In the genomic region with DNA sequence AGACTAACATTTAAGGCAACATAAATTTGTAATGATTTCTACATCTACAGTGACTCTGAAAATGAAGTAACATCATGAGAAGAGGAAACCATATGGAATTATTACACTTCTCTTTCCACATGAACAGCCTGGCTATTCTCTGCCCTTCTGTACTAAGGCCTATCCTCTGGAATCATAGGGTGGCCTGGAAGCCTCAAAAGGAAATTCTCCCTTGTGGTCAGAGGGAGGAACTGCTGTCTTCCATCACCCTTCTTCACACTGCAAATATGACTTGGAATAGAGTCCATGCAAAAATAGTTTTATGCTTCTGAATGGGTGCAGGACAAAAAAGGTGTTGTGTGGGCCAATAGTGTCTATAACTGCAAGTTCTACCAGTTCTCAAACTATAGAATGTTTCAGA, we compare ENCODE assay signal across 8 cellular contexts. TPM values are rescaled to one million over a fixed set of nuclear protein-coding genes. Genes with fewer than 3 reads are reported as not detected.
DNase-seq lines count a peak whose midpoint lies in the region; ATAC-seq and TF ChIP-seq lines count a peak whose summit lies in the region.

No MANE protein-coding gene starts in this region.

- DNase-seq in cardiac muscle cell (ENCODE audit: low read depth in 1 of 2, low spot score in 1 of 2) (peak; percentile 20 to 58), Right ventricle myocardium superior (no peak), NCI-H446 treated with DMSO at 0.1 percent for 48 hours (lab: John Stamatoyannopoulos, UW) (peak; percentile 17), fibroblast of gingiva (ENCODE audit: low read depth) (peak; percentile 35), upper lobe of right lung (no peak), superior temporal gyrus (ENCODE audit: extremely low spot score) (no peak), immature natural killer cell (no peak)
- no peak for DNase-seq in naive thymus-derived CD4-positive, alpha-beta T cell

- peaks cover 0 to 6% (median 0%) of the 10 kb centered on the region in 5 donors for H3K36me3 Mint-ChIP-seq in naive thymus-derived CD4-positive, alpha-beta T cell
- no peaks in the 10 kb centered on the region for H3K36me3 Mint-ChIP-seq in immature natural killer cell

- no peak overlapping the region for H3K27ac Mint-ChIP-seq in naive thymus-derived CD4-positive, alpha-beta T cell
- H3K27ac Mint-ChIP-seq in immature natural killer cell = no peak overlapping the region

- CTCF ChIA-PET in naive thymus-derived CD4-positive, alpha-beta T cell (lab: Charles Lee) = no interaction called here

- H3K4me3 Mint-ChIP-seq in naive thymus-derived CD4-positive, alpha-beta T cell = no peak overlapping the region
- no peak overlapping the region for H3K4me3 Mint-ChIP-seq in immature natural killer cell

- H3K27ac ChIP-seq in cardiac muscle cell (no peak overlapping the region), upper lobe of right lung (no peak overlapping the region)
- H3K27ac ChIP-seq in naive thymus-derived CD4-positive, alpha-beta T cell (ENCODE audit: low read depth, low read length) = no peak overlapping the region

- H3K27me3 ChIP-seq in cardiac muscle cell (no peaks in the 10 kb centered on the region), upper lobe of right lung (no peaks in the 10 kb centered on the region)
- H3K27me3 ChIP-seq in naive thymus-derived CD4-positive, alpha-beta T cell (ENCODE audit: control insufficient read depth in 2 of 2, insufficient read depth in 2 of 2, low read length in 2 of 2) = no peaks in the 10 kb centered on the region

- H3K36me3 ChIP-seq in cardiac muscle cell = no peaks in the 10 kb centered on the region
- H3K36me3 ChIP-seq in upper lobe of right lung = no peaks in the 10 kb centered on the region
- no peaks in the 10 kb centered on the region for H3K36me3 ChIP-seq in naive thymus-derived CD4-positive, alpha-beta T cell (ENCODE audit: control insufficient read depth in 2 of 3, insufficient read depth in 3 of 3, low read length in 3 of 3)

- H3K27me3 Mint-ChIP-seq in naive thymus-derived CD4-positive, alpha-beta T cell = peaks cover 0 to 4% (median 3%) of the 10 kb centered on the region in 5 donors
- peaks cover 0 to 2% (median 2%) of the 10 kb centered on the region in 3 donors for H3K27me3 Mint-ChIP-seq in immature natural killer cell (ENCODE audit: low read depth in 3 of 3)

- H3K4me3 ChIP-seq in cardiac muscle cell (no peak overlapping the region), upper lobe of right lung (no peak overlapping the region)
- H3K4me3 ChIP-seq in naive thymus-derived CD4-positive, alpha-beta T cell (ENCODE audit: low read length) = no peak overlapping the region

- ATAC-seq in Right ventricle myocardium superior (ENCODE audit: poor library complexity) (no peak), upper lobe of right lung (peak; percentile 40)
- ATAC-seq in naive thymus-derived CD4-positive, alpha-beta T cell = no peak

- no peaks in the 10 kb centered on the region for H3K4me1 Mint-ChIP-seq in naive thymus-derived CD4-positive, alpha-beta T cell
- no peaks in the 10 kb centered on the region for H3K4me1 Mint-ChIP-seq in immature natural killer cell

- TF ChIP-seq CTCF in cardiac muscle cell (IDR thresholded peaks at IDR 0.05; ENCODE audit: low read depth, low read length) (peak; percentile 59), upper lobe of right lung (IDR thresholded peaks at IDR 0.05) (peak; percentile 26)

- no peaks in the 10 kb centered on the region for H3K4me1 ChIP-seq in cardiac muscle cell (ENCODE audit: low read depth)
- H3K4me1 ChIP-seq in upper lobe of right lung = no peaks in the 10 kb centered on the region
- H3K4me1 ChIP-seq in naive thymus-derived CD4-positive, alpha-beta T cell (ENCODE audit: control insufficient read depth in 2 of 2, insufficient read depth in 2 of 2, low read length in 2 of 2) = no peaks in the 10 kb centered on the region

- intact Hi-C loops in Right ventricle myocardium superior (cut with DNase I) (no loop called here), upper lobe of right lung (cut with DNase I) (no loop called here)
- intact Hi-C loops in naive thymus-derived CD4-positive, alpha-beta T cell (cut with micrococcal nuclease) = no loop called here

- peaks cover 0 to 29% (median 6%) of the 10 kb centered on the region in 11 donors for H3K9me3 Mint-ChIP-seq in naive thymus-derived CD4-positive, alpha-beta T cell
- H3K9me3 Mint-ChIP-seq in immature natural killer cell = peaks cover 0 to 7% (median 2%) of the 10 kb centered on the region in 6 donors

- H3K9me3 ChIP-seq in cardiac muscle cell (ENCODE audit: low read depth) (no peaks in the 10 kb centered on the region), upper lobe of right lung (no peaks in the 10 kb centered on the region)
- H3K9me3 ChIP-seq in naive thymus-derived CD4-positive, alpha-beta T cell (ENCODE audit: control insufficient read depth in 2 of 3, low read length in 3 of 3) = no peaks in the 10 kb centered on the region

- POLR2A ChIA-PET in naive thymus-derived CD4-positive, alpha-beta T cell (lab: Charles Lee) = no interaction called here

RNA-seq across cellular contexts. Expression of a gene that starts 44.6 kb away (rescaled TPM):
- total RNA-seq in cardiac muscle cell (35.0 and 36.1 TPM in 2 replicates), Right ventricle myocardium superior (5.9 TPM), upper lobe of right lung (33.9 TPM)
- polyA plus RNA-seq in cardiac muscle cell (21.7 and 25.2 TPM in 2 replicates), immature natural killer cell (1 to 10 TPM in 1 of 3 donors, under 1 TPM in 1, not detected in 1; 0.22 to 3.4 TPM)
- total RNA-seq in naive thymus-derived CD4-positive, alpha-beta T cell = 1 to 10 TPM in 3 of 5 experiments, under 1 TPM in 2; 0.17 to 2.9 (median 1.8) TPM
- polyA plus RNA-seq in naive thymus-derived CD4-positive, alpha-beta T cell = under 1 TPM; 0.37 to 0.74 TPM

RNA-seq across cellular contexts. Expression of a gene that starts 49.3 kb away (rescaled TPM):
- 3.5 and 5.9 TPM in 2 replicates for total RNA-seq in cardiac muscle cell
- 4.3 and 6.6 TPM in 2 replicates for polyA plus RNA-seq in cardiac muscle cell
- total RNA-seq in Right ventricle myocardium superior = 1.9 TPM
- total RNA-seq in upper lobe of right lung = 5.4 TPM
- total RNA-seq in naive thymus-derived CD4-positive, alpha-beta T cell = under 1 TPM; 0.10 to 0.65 (median 0.24) TPM
- polyA plus RNA-seq in naive thymus-derived CD4-positive, alpha-beta T cell = under 1 TPM; 0.30 to 0.53 TPM
- not detected for polyA plus RNA-seq in immature natural killer cell

Comparison
In these comparisons a context has a peak if more than half of its experiments do, and no peak if none do; other contexts are left out.
1. DNase-seq: peak in cardiac muscle cell (2 of 2), NCI-H446 treated with DMSO at 0.1 percent for 48 hours (single experiment) and fibroblast of gingiva (single experiment); none in Right ventricle myocardium superior (single experiment), upper lobe of right lung (single experiment), superior temporal gyrus (single experiment), naive thymus-derived CD4-positive, alpha-beta T cell (0 of 9) and immature natural killer cell (0 of 3).